8 cellular contexts compared by ENCODE assay signal in the genomic region with DNA sequence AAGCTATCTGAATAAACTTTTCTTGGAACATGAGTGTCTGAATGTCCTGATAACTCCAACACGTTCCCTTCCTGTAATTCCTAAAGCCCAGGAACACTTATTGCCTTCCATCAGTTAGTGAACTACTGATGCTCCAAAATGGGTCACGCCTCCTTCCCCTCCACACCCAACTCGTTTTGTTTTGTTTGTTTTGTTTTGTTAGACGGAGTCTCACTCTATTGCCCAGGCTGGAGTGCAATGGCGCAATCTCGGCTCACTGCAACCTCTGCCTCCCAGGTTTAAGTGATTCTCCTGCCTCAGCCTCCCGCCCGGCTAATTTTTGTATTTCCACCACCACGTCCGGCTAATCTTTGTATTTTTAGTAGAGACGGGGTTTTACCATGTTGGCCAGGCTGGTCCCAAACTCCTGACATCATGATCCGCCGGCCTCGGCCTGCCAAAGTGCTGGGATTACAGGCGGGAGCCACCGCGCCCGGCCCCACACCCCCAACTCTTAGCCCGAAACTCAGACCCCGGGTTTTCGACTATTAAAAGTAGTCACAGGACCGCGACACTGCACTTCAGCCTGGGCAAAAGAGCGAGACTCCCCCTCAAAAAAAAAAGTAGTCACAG. TPM values are rescaled to one million over a fixed set of nuclear protein-coding genes. Genes with fewer than 3 reads are reported as not detected.
DNase-seq lines count a peak whose midpoint lies in the region; ATAC-seq and TF ChIP-seq lines count a peak whose summit lies in the region.

No MANE protein-coding gene starts in this region.

- no peaks in the 10 kb centered on the region for H3K27me3 ChIP-seq in thyroid gland

- H3K4me3 Mint-ChIP-seq in activated CD4-positive, alpha-beta memory T cell treated with anti-CD3 and anti-CD28 coated beads for 36 hours = no peak overlapping the region

- TF ChIP-seq POLR2A in thyroid gland (IDR thresholded peaks at IDR 0.05) = no peak

- peak overlapping the region in 2 of 3 donors; percentile 78 to 82 for H3K27ac ChIP-seq in thyroid gland

- H3K4me3 ChIP-seq in iPS-11a (ENCODE audit: low read depth, low read length) (peak overlapping the region; percentile 78), thyroid gland (replicated peaks in 1 of 3) (peak overlapping the region; percentile 70 to 84 (median 72))

- H3K4me1 ChIP-seq in thyroid gland = peaks cover 16 to 17% of the 10 kb centered on the region in 2 donors

- no peaks in the 10 kb centered on the region for H3K9me3 Mint-ChIP-seq in activated CD4-positive, alpha-beta memory T cell treated with anti-CD3 and anti-CD28 coated beads for 36 hours

- H3K9me3 ChIP-seq in thyroid gland = no peaks in the 10 kb centered on the region

- CTCF ChIA-PET in activated CD4-positive, alpha-beta memory T cell treated with anti-CD3 and anti-CD28 coated beads for 36 hours (lab: Charles Lee) = interaction anchor here (1.0 to 1.4 kb wide), 3 partner anchors 11 to 29 kb away, joined by 3 to 4 read pairs (median 3); no protein-coding TSS in a partner anchor

- no peaks in the 10 kb centered on the region for H3K36me3 Mint-ChIP-seq in activated CD4-positive, alpha-beta memory T cell treated with anti-CD3 and anti-CD28 coated beads for 36 hours

- no peaks in the 10 kb centered on the region for H3K36me3 ChIP-seq in thyroid gland

- peaks cover 2% of the 10 kb centered on the region for H3K4me1 Mint-ChIP-seq in activated CD4-positive, alpha-beta memory T cell treated with anti-CD3 and anti-CD28 coated beads for 36 hours (ENCODE audit: low read depth)

- TF ChIP-seq CTCF in thyroid gland (IDR thresholded peaks at IDR 0.05) = no peak

- POLR2A ChIA-PET in activated CD4-positive, alpha-beta memory T cell treated with anti-CD3 and anti-CD28 coated beads for 36 hours (lab: Charles Lee) = interaction anchor here (1.0 kb wide), 1 partner anchor 55 kb away, joined by 4 read pairs; no protein-coding TSS in a partner anchor

- peak overlapping the region; percentile 66 for H3K27ac Mint-ChIP-seq in activated CD4-positive, alpha-beta memory T cell treated with anti-CD3 and anti-CD28 coated beads for 36 hours

- intact Hi-C loops in activated CD4-positive, alpha-beta memory T cell treated with anti-CD3 and anti-CD28 coated beads for 36 hours (cut with micrococcal nuclease) = loop anchor here (10.0 kb wide), 1 partner anchor 261 kb away; a partner anchor contains a TSS
- intact Hi-C loops in thyroid gland (cut with DNase I) = no loop called here

- DNase-seq in GM03348 (ENCODE audit: low spot score) (peak; percentile 18), thyroid gland (peak; percentile 19 to 38)
- DNase-seq in activated CD4-positive, alpha-beta memory T cell treated with anti-CD3 and anti-CD28 coated beads for 36 hours = no peak

- 3% methylated on average over 23 to 24 of the region's 24 CpGs for WGBS in thyroid gland, 2 donors

- ATAC-seq in HG02884 (IDR thresholded peaks at IDR 0.05; ENCODE audit: unreplicated experiment) (peak; percentile 18), GM18517 (IDR thresholded peaks at IDR 0.05; ENCODE audit: unreplicated experiment) (no peak), GM21360 (IDR thresholded peaks at IDR 0.05; ENCODE audit: unreplicated experiment) (no peak), GM18520 (IDR thresholded peaks at IDR 0.05; ENCODE audit: unreplicated experiment) (no peak)

- no peaks in the 10 kb centered on the region for H3K27me3 Mint-ChIP-seq in activated CD4-positive, alpha-beta memory T cell treated with anti-CD3 and anti-CD28 coated beads for 36 hours

RNA-seq across cellular contexts. Expression of a gene that starts 0.8 kb away (rescaled TPM):
- total RNA-seq in activated CD4-positive, alpha-beta memory T cell treated with anti-CD3 and anti-CD28 coated beads for 36 hours = 10 to 100 TPM; 10.9 to 11.0 TPM
- 10 to 100 TPM; 13.2 to 17.6 (median 14.3) TPM for total RNA-seq in thyroid gland

RNA-seq across cellular contexts. Expression of a gene that starts 25.1 kb away (rescaled TPM):
- 10 to 100 TPM; 26.4 to 32.9 TPM for total RNA-seq in activated CD4-positive, alpha-beta memory T cell treated with anti-CD3 and anti-CD28 coated beads for 36 hours
- total RNA-seq in thyroid gland = 100 to 1,000 TPM in 1 of 4 donors, 10 to 100 TPM in 3; 39.8 to 114 (median 54.6) TPM
